9 cellular contexts compared by ENCODE assay signal in genomic region chrX:101417981-101418841, GRCh38. TPM values are rescaled to one million over a fixed set of nuclear protein-coding genes. Genes with fewer than 3 reads are reported as not detected.
A peak's percentile ranks its signal among the peaks of the same experiment; 100 is the strongest.
DNase-seq lines count a peak whose midpoint lies in the region; ATAC-seq, FAIRE-seq and TF ChIP-seq lines count a peak whose summit lies in the region.
"Had no signal": no experiment of that assay in that cellular context is flagged by ENCODE, and none has a peak within 500 bp of the region (broad histone marks: within the 10 kb centered on the region; RNA-seq: fewer than 3 reads in every experiment).

No MANE protein-coding gene starts in this region.

- H3K4me3 ChIP-seq in SJSA1 = peak overlapping the region; percentile 44
- H3K4me3 ChIP-seq in K562 = no peak overlapping the region
- peak overlapping the region; percentile 51 for H3K4me3 ChIP-seq in iPS-11a (ENCODE audit: low read depth, low read length)
- peak overlapping the region; percentile 55 to 62 (median 59) for H3K4me3 ChIP-seq in sigmoid colon

- CTCF ChIA-PET in K562 (lab: Yijun Ruan, JAX; ENCODE audit: low intra/inter-chr PET ratio) = no interaction called here

- TF ChIP-seq CTCF in K562 (IDR thresholded peaks at IDR 0.05 in 2 of 3, conservative IDR thresholded peaks at IDR 0.05 in 1 of 3; ENCODE audit: insufficient read depth in 2 of 3, low read depth in 1 of 3, low read length in 3 of 3) (no peak), sigmoid colon (IDR thresholded peaks at IDR 0.05) (no peak)

- BruUV-seq in K562 (replicated peaks; lab: Mats Ljungman, UMichigan) = no TSS peak

- ATAC-seq in HG03045 (IDR thresholded peaks at IDR 0.05; ENCODE audit: unreplicated experiment) (peak; percentile 68), K562 (no peak)

- no peak for TF ChIP-seq RAD21 in K562 (CRISPR knock-in tag; conservative IDR thresholded peaks at IDR 0.05 in 1 of 2, IDR thresholded peaks at IDR 0.05 in 1 of 2)

- peak overlapping the region; percentile 14; the same call in 1 of the 2 replicates for H3K4me2 ChIP-seq in K562 (ENCODE audit: insufficient read depth, low read length)

- no peak overlapping the region for H2AFZ ChIP-seq in K562 (ENCODE audit: low read depth, low read length)

- TF ChIP-seq EP300 in K562 (IDR thresholded peaks at IDR 0.05; ENCODE audit: low read length) (no peak), sigmoid colon (IDR thresholded peaks at IDR 0.05) (no peak)

- TF ChIP-seq POLR2A in K562 (conservative IDR thresholded peaks at IDR 0.05) (no peak), sigmoid colon (IDR thresholded peaks at IDR 0.05) (no peak)

- H3K79me2 ChIP-seq in K562 (ENCODE audit: control insufficient read depth, insufficient read depth, low read length) = no peaks in the 10 kb centered on the region

- peak; percentile 19 for DNase-seq in NCI-H82 (lab: John Stamatoyannopoulos, UW)
- no peak for DNase-seq in NCI-H82 treated with DMSO at 0.1 percent for 48 hours (lab: John Stamatoyannopoulos, UW; ENCODE audit: unreplicated experiment)
- DNase-seq in SJSA1 (ENCODE audit: low read depth in 1 of 2, low spot score in 2 of 2) = peak; percentile 44 to 53
- no peak for DNase-seq in K562 (ENCODE audit: extremely low read depth in 1 of 4, low spot score in 3 of 4)
- peak; percentile 79 for DNase-seq in sigmoid colon
- DNase-seq in NAMALWA (ENCODE audit: low spot score) = no peak

- H3K27me3 ChIP-seq in SJSA1 (replicated peaks) = no peaks in the 10 kb centered on the region
- H3K27me3 ChIP-seq in K562 (ENCODE audit: control insufficient read depth in 2 of 2, insufficient read depth in 2 of 2, low read length in 2 of 2) = no peaks in the 10 kb centered on the region; a peak in 1 of 5 replicates
- no peaks in the 10 kb centered on the region for H3K27me3 ChIP-seq in sigmoid colon

- H3K9me1 ChIP-seq in K562 (ENCODE audit: control insufficient read depth, insufficient read depth, low read length) = no peaks in the 10 kb centered on the region

- in situ Hi-C loops in K562 (cut with MboI) = no loop called here

- H3K9me3 ChIP-seq in SJSA1 (replicated peaks) (no peaks in the 10 kb centered on the region), K562 (replicated peaks; ENCODE audit: control insufficient read depth, insufficient read depth, low read depth, low read length) (no peaks in the 10 kb centered on the region), sigmoid colon (no peaks in the 10 kb centered on the region)

- intact Hi-C loops in K562 (cut with micrococcal nuclease) (loop anchor here (5.0 kb wide), 2 partner anchors 44 to 179 kb away; no protein-coding TSS in a partner anchor), sigmoid colon (cut with DNase I) (loop anchor here (2.0 to 10.0 kb wide), 7 partner anchors 69 to 1939 kb away; partner anchors contain the start of genes ARMCX1, ARMCX4, ARMCX6 and TCEAL9)

- H4K20me1 ChIP-seq in K562 (replicated peaks; ENCODE audit: control insufficient read depth, insufficient read depth, low read length) = no peaks in the 10 kb centered on the region; the same call in 1 of the 2 replicates

- FAIRE-seq in K562 (lab: Jason Lieb, UNC) = no peak

- H3K36me3 ChIP-seq in SJSA1 = peaks cover 5% of the 10 kb centered on the region; the same call in 1 of the 2 replicates
- H3K36me3 ChIP-seq in K562 (ENCODE audit: control insufficient read depth, insufficient read depth, low read length) = peaks cover 5% of the 10 kb centered on the region; the same call in 1 of the 3 replicates
- H3K36me3 ChIP-seq in sigmoid colon = peaks cover 0 to 5% (median 0%) of the 10 kb centered on the region in 4 donors

- peak overlapping the region in 1 of 2 experiments; percentile 26; a peak in 2 of 4 replicates for H3K9ac ChIP-seq in K562 (ENCODE audit: insufficient read depth in 1 of 2, low read depth in 2 of 2, low read length in 2 of 2)

- POLR2A ChIA-PET in K562 (lab: Yijun Ruan, JAX) = interaction anchor here (0.6 kb wide), 1 partner anchor 626 kb away, joined by 4 read pairs; no protein-coding TSS in a partner anchor

- H3K27ac ChIP-seq in SJSA1 (peak overlapping the region; percentile 85), K562 (ENCODE audit: extremely low read depth, low read depth, low read length) (no peak overlapping the region), sigmoid colon (peak overlapping the region; percentile 84 to 91 (median 88))

- peaks cover 13% of the 10 kb centered on the region for H3K4me1 ChIP-seq in SJSA1 (replicated peaks)
- H3K4me1 ChIP-seq in K562 (replicated peaks in 1 of 2; ENCODE audit: control insufficient read depth in 2 of 2, insufficient read depth in 2 of 2, low read length in 2 of 2) = peaks cover 8 to 17% of the 10 kb centered on the region in 2 experiments; a peak in 4 of 5 replicates
- H3K4me1 ChIP-seq in sigmoid colon = peaks cover 0 to 44% (median 13%) of the 10 kb centered on the region in 4 donors

- 58% methylated on average over 6 of the region's 56 CpGs for WGBS in K562 (ENCODE audit: insufficient coverage, low coverage, missing lambda C conversion rate)
- WGBS in sigmoid colon, 2 donors = 0 to 1% methylated on average over 56 of the region's 56 CpGs

RNA-seq across cellular contexts. Expression of gene HNRNPH2, which starts 10.2 kb away (rescaled TPM):
- 58.9 and 71.8 TPM in 2 replicates for total RNA-seq in SJSA1 (2014; rRNA removed; shearing (Covaris generic))
- 4.5 and 8.3 TPM in 2 replicates for total RNA-seq in K562 (2011; cell fraction: chromatin; rRNA removed; ENCODE audit: low replicate concordance)
- total RNA-seq in K562 (2011; cell fraction: nucleolus; rRNA removed) = 4.2 and 4.3 TPM in 2 replicates
- total RNA-seq in K562 (2011; cell fraction: nucleoplasm; rRNA removed) = 8.1 and 9.3 TPM in 2 replicates
- total RNA-seq in K562 (2014; rRNA removed) (40.0 and 42.1 TPM in 2 replicates), K562 (2014; rRNA removed; fragmentation: Illumina TruSeq; extraction: Trizol) (71.9 and 82.2 TPM in 2 replicates), K562 (2015; rRNA removed; fragmentation: Illumina TruSeq; extraction: Trizol) (64.8 and 67.2 TPM in 2 replicates), K562 (2021) (37.7 and 43.0 TPM in 2 replicates), sigmoid colon (10 to 100 TPM; 38.8 to 51.0 (median 47.2) TPM)
- polyA plus RNA-seq in K562 (2011; rRNA removed) (35.0 and 59.7 TPM in 2 replicates), K562 (2014; fragmentation: Illumina TruSeq; extraction: Trizol) (68.1 and 69.5 TPM in 2 replicates), K562 (2014; fragmentation: Nextera tagmentation; extraction: Ambion mirVana) (100 to 1,000 TPM in 1 of 2 experiments, 10 to 100 TPM in 1; 60.3 to 130 TPM), K562 (2014; rRNA removed) (58.2 and 60.6 TPM in 2 replicates), sigmoid colon (10 to 100 TPM; 56.5 to 66.4 (median 64.7) TPM)
- polyA plus RNA-seq in K562 (2011; cell fraction: cytosol; rRNA removed) = 10.9 and 24.4 TPM in 2 replicates
- polyA plus RNA-seq in K562 (2011; cell fraction: nucleus; rRNA removed) = 6.3 and 7.7 TPM in 2 replicates
- polyA plus RNA-seq in K562 (2012) = 44.6 and 62.9 TPM in 2 replicates
- 62.8 and 83.2 TPM in 2 replicates for polyA minus RNA-seq in K562 (2011; rRNA and poly(A)+ RNA removed)
- 13.4 and 14.8 TPM in 2 replicates for polyA minus RNA-seq in K562 (2011; cell fraction: cytosol; rRNA and poly(A)+ RNA removed)
- polyA minus RNA-seq in K562 (2011; cell fraction: nucleus; rRNA and poly(A)+ RNA removed) = 4.0 and 8.2 TPM in 2 replicates

RNA-seq across cellular contexts. Expression of gene GLA, which starts 10.5 kb away (rescaled TPM):
- total RNA-seq in SJSA1 (2014; rRNA removed; shearing (Covaris generic)) = 47.6 and 51.7 TPM in 2 replicates
- 111 and 136 TPM in 2 replicates for total RNA-seq in K562 (2011; cell fraction: chromatin; rRNA removed; ENCODE audit: low replicate concordance)
- total RNA-seq in K562 (2011; cell fraction: nucleolus; rRNA removed) = 99.4 and 101 TPM in 2 replicates
- 100 and 117 TPM in 2 replicates for total RNA-seq in K562 (2011; cell fraction: nucleoplasm; rRNA removed)
- 41.7 and 46.5 TPM in 2 replicates for total RNA-seq in K562 (2014; rRNA removed)
- total RNA-seq in K562 (2014; rRNA removed; fragmentation: Illumina TruSeq; extraction: Trizol) = 68.9 and 75.2 TPM in 2 replicates
- total RNA-seq in K562 (2015; rRNA removed; fragmentation: Illumina TruSeq; extraction: Trizol) = 54.2 and 57.2 TPM in 2 replicates
- 54.0 and 56.5 TPM in 2 replicates for total RNA-seq in K562 (2021)
- polyA plus RNA-seq in K562 (2011; rRNA removed) = 101 and 118 TPM in 2 replicates
- polyA plus RNA-seq in K562 (2011; cell fraction: cytosol; rRNA removed) = 44.5 and 61.1 TPM in 2 replicates
- 199 and 281 TPM in 2 replicates for polyA plus RNA-seq in K562 (2011; cell fraction: nucleus; rRNA removed)
- polyA plus RNA-seq in K562 (2012) = 48.0 and 49.0 TPM in 2 replicates
- 65.2 and 73.8 TPM in 2 replicates for polyA plus RNA-seq in K562 (2014; fragmentation: Illumina TruSeq; extraction: Trizol)
- polyA plus RNA-seq in K562 (2014; fragmentation: Nextera tagmentation; extraction: Ambion mirVana) = 100 to 1,000 TPM; 137 to 146 TPM
- polyA plus RNA-seq in K562 (2014; rRNA removed) = 72.9 and 77.0 TPM in 2 replicates
- polyA minus RNA-seq in K562 (2011; rRNA and poly(A)+ RNA removed) = 30.9 and 40.0 TPM in 2 replicates
- 16.3 and 22.1 TPM in 2 replicates for polyA minus RNA-seq in K562 (2011; cell fraction: cytosol; rRNA and poly(A)+ RNA removed)
- polyA minus RNA-seq in K562 (2011; cell fraction: nucleus; rRNA and poly(A)+ RNA removed) = 18.3 and 29.0 TPM in 2 replicates
- 10 to 100 TPM in 3 of 4 donors, 1 to 10 TPM in 1; 9.7 to 15.3 (median 13.0) TPM for total RNA-seq in sigmoid colon
- 10 to 100 TPM in 2 of 3 donors, 1 to 10 TPM in 1; 6.0 to 24.0 (median 23.2) TPM for polyA plus RNA-seq in sigmoid colon

RNA-seq across cellular contexts. Expression of gene RPL36A, which starts 27.4 kb away (rescaled TPM):
- total RNA-seq in SJSA1 (2014; rRNA removed; shearing (Covaris generic)) = 1,028 and 2,711 TPM in 2 replicates
- total RNA-seq in K562 (2011; cell fraction: chromatin; rRNA removed; ENCODE audit: low replicate concordance) = 200 and 267 TPM in 2 replicates
- total RNA-seq in K562 (2011; cell fraction: nucleolus; rRNA removed) = 186 and 225 TPM in 2 replicates
- total RNA-seq in K562 (2011; cell fraction: nucleoplasm; rRNA removed) = 351 and 388 TPM in 2 replicates
- total RNA-seq in K562 (2014; rRNA removed) = 1,374 and 2,621 TPM in 2 replicates
- total RNA-seq in K562 (2014; rRNA removed; fragmentation: Illumina TruSeq; extraction: Trizol) = 3,520 and 3,818 TPM in 2 replicates
- 3,031 and 3,209 TPM in 2 replicates for total RNA-seq in K562 (2015; rRNA removed; fragmentation: Illumina TruSeq; extraction: Trizol)
- 412 and 461 TPM in 2 replicates for total RNA-seq in K562 (2021)
- polyA plus RNA-seq in K562 (2011; rRNA removed) = 4,008 and 4,383 TPM in 2 replicates
- 523 and 2,114 TPM in 2 replicates for polyA plus RNA-seq in K562 (2011; cell fraction: cytosol; rRNA removed)
- polyA plus RNA-seq in K562 (2011; cell fraction: nucleus; rRNA removed) = 461 and 1,073 TPM in 2 replicates
- 1,913 and 2,065 TPM in 2 replicates for polyA plus RNA-seq in K562 (2012)
- 3,410 and 3,967 TPM in 2 replicates for polyA plus RNA-seq in K562 (2014; fragmentation: Illumina TruSeq; extraction: Trizol)
- polyA plus RNA-seq in K562 (2014; fragmentation: Nextera tagmentation; extraction: Ambion mirVana) = 1,000 to 10,000 TPM; 2,383 to 2,855 TPM
- 4,212 and 4,539 TPM in 2 replicates for polyA plus RNA-seq in K562 (2014; rRNA removed)
- 692 and 865 TPM in 2 replicates for polyA minus RNA-seq in K562 (2011; rRNA and poly(A)+ RNA removed)
- 117 and 140 TPM in 2 replicates for polyA minus RNA-seq in K562 (2011; cell fraction: cytosol; rRNA and poly(A)+ RNA removed)
- polyA minus RNA-seq in K562 (2011; cell fraction: nucleus; rRNA and poly(A)+ RNA removed) = 81.9 and 198 TPM in 2 replicates
- 1,000 to 10,000 TPM in 2 of 4 donors, 100 to 1,000 TPM in 2; 753 to 2,539 (median 1,366) TPM for total RNA-seq in sigmoid colon
- 1,000 to 10,000 TPM; 1,854 to 3,258 (median 2,959) TPM for polyA plus RNA-seq in sigmoid colon

RNA-seq across cellular contexts. Expression of gene BTK, which starts 32.2 kb away (rescaled TPM):
- not detected in 2 replicates for total RNA-seq in SJSA1 (2014; rRNA removed; shearing (Covaris generic))
- 125 and 212 TPM in 2 replicates for total RNA-seq in K562 (2011; cell fraction: chromatin; rRNA removed; ENCODE audit: low replicate concordance)
- total RNA-seq in K562 (2011; cell fraction: nucleolus; rRNA removed) = 65.4 and 67.6 TPM in 2 replicates
- 90.3 and 117 TPM in 2 replicates for total RNA-seq in K562 (2011; cell fraction: nucleoplasm; rRNA removed)
- 35.4 and 39.9 TPM in 2 replicates for total RNA-seq in K562 (2014; rRNA removed)
- total RNA-seq in K562 (2014; rRNA removed; fragmentation: Illumina TruSeq; extraction: Trizol) = 67.5 and 78.1 TPM in 2 replicates
- total RNA-seq in K562 (2015; rRNA removed; fragmentation: Illumina TruSeq; extraction: Trizol) = 57.0 and 59.0 TPM in 2 replicates
- total RNA-seq in K562 (2021) = 46.8 and 59.3 TPM in 2 replicates
- polyA plus RNA-seq in K562 (2011; rRNA removed) = 87.2 and 93.4 TPM in 2 replicates
- 27.6 and 48.3 TPM in 2 replicates for polyA plus RNA-seq in K562 (2011; cell fraction: cytosol; rRNA removed)
- polyA plus RNA-seq in K562 (2011; cell fraction: nucleus; rRNA removed) = 136 and 171 TPM in 2 replicates
- polyA plus RNA-seq in K562 (2012) = 48.8 and 60.2 TPM in 2 replicates
- 78.0 and 82.4 TPM in 2 replicates for polyA plus RNA-seq in K562 (2014; fragmentation: Illumina TruSeq; extraction: Trizol)
- polyA plus RNA-seq in K562 (2014; fragmentation: Nextera tagmentation; extraction: Ambion mirVana) = 10 to 100 TPM; 14.9 to 76.4 TPM
- polyA plus RNA-seq in K562 (2014; rRNA removed) = 65.2 TPM in 2 replicates
- 56.9 and 63.8 TPM in 2 replicates for polyA minus RNA-seq in K562 (2011; rRNA and poly(A)+ RNA removed)
- polyA minus RNA-seq in K562 (2011; cell fraction: cytosol; rRNA and poly(A)+ RNA removed) = 21.4 and 23.4 TPM in 2 replicates
- 32.4 and 63.2 TPM in 2 replicates for polyA minus RNA-seq in K562 (2011; cell fraction: nucleus; rRNA and poly(A)+ RNA removed)
- total RNA-seq in sigmoid colon = 1 to 10 TPM; 4.2 to 8.6 (median 6.1) TPM
- polyA plus RNA-seq in sigmoid colon = 10 to 100 TPM in 1 of 3 donors, 1 to 10 TPM in 2; 4.2 to 23.2 (median 5.4) TPM
- total RNA-seq: renal cortical epithelial cell had no signal

Comparison
In these comparisons a context has a peak if more than half of its experiments do, and no peak if none do; other contexts are left out.
1. DNase-seq: peak in NCI-H82 (single experiment), SJSA1 (2 of 2) and sigmoid colon (single experiment); none in NCI-H82 treated with DMSO at 0.1 percent for 48 hours (single experiment), K562 (0 of 4) and NAMALWA (single experiment).